15 cellular contexts compared by ENCODE assay signal in the genomic region with DNA sequence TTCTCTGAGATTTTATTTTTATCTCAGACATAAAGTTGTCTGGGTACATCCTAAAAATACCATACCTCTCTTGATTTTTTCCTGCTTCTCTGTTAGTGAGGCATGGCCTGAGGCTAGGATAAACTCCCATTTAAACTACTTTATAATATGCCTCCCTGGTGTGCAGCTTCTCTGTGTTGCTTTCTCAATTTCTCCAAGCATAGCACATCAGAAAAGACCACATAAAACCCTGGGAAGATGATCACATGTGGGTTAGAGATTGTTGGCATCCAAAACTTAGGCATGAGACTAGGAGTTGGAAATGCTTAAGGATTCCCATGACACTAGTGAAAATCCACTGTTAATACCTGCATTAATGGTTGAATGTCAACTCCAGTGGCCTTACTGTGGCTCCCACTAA.
DNase-seq lines count a peak whose midpoint lies in the region; ATAC-seq and TF ChIP-seq lines count a peak whose summit lies in the region.
"Had no signal": no experiment of that assay in that cellular context is flagged by ENCODE, and none has a peak within 500 bp of the region (broad histone marks: within the 10 kb centered on the region; RNA-seq: fewer than 3 reads in every experiment).

No MANE protein-coding gene starts in this region.

- H3K9me3 ChIP-seq in A673 (ENCODE audit: low read depth, low read length, poor library complexity, severe bottlenecking) = no peaks in the 10 kb centered on the region
- H3K9me3 ChIP-seq: BE2C, Caco-2 had no signal

- H3K27me3 Mint-ChIP-seq in Calu3 (ENCODE audit: unreplicated experiment) = no peaks in the 10 kb centered on the region
- H3K27me3 Mint-ChIP-seq in activated T-cell treated with anti-CD3 and anti-CD28 coated beads, Interleukin-2, amount 50 U/mL, for 4 hours (ENCODE audit: low read depth) = no peaks in the 10 kb centered on the region

- peaks cover 54% of the 10 kb centered on the region for H3K4me1 Mint-ChIP-seq in Calu3 (ENCODE audit: low read depth, unreplicated experiment)
- H3K4me1 Mint-ChIP-seq in activated T-cell treated with anti-CD3 and anti-CD28 coated beads, Interleukin-2, amount 50 U/mL, for 4 hours (ENCODE audit: low read depth) = no peaks in the 10 kb centered on the region

- POLR2A ChIA-PET in A673 (lab: Charles Lee; ENCODE audit: low non-redundant PET) = no interaction called here

- BruUV-seq in A673 (replicated peaks; lab: Mats Ljungman, UMichigan) = no TSS peak
- no TSS peak for BruUV-seq in Calu3 (replicated peaks; lab: Mats Ljungman, UMichigan)

- intact Hi-C loops in A673 (cut with micrococcal nuclease; ENCODE audit: unreplicated experiment) = no loop called here
- intact Hi-C loops in Calu3 (cut with micrococcal nuclease; ENCODE audit: unreplicated experiment) = no loop called here

- CTCF ChIA-PET in A673 (lab: Charles Lee) (no interaction called here), Calu3 (lab: Charles Lee) (no interaction called here)

- H3K27ac Mint-ChIP-seq in Calu3 (ENCODE audit: unreplicated experiment) = peak overlapping the region; percentile 62
- H3K27ac Mint-ChIP-seq: CD8-positive, alpha-beta T cell had no signal

- H3K36me3 ChIP-seq in A673 (ENCODE audit: insufficient read depth, low read length, poor library complexity, severe bottlenecking) = no peaks in the 10 kb centered on the region
- H3K36me3 ChIP-seq: BE2C had no signal

- no peaks in the 10 kb centered on the region for H3K9me3 Mint-ChIP-seq in Calu3 (ENCODE audit: low read depth, unreplicated experiment)
- no peaks in the 10 kb centered on the region for H3K9me3 Mint-ChIP-seq in activated T-cell treated with anti-CD3 and anti-CD28 coated beads, Interleukin-2, amount 50 U/mL, for 4 hours
- H3K9me3 Mint-ChIP-seq: CD8-positive, alpha-beta T cell had no signal

- H3K4me3 ChIP-seq in A673 (ENCODE audit: low read depth, low read length, poor library complexity, severe bottlenecking) = no peak overlapping the region
- H3K4me3 ChIP-seq: GM23248 had no signal

- peak; percentile 35 for DNase-seq in A673 (ENCODE audit: low spot score)
- DNase-seq in Calu3 = no peak
- DNase-seq in NCI-H69 (lab: John Stamatoyannopoulos, UW) = peak; percentile 61
- DNase-seq in fibroblast of peridontal ligament (ENCODE audit: extremely low read depth) = peak; percentile 15
- no peak for DNase-seq in NCI-H446 treated with DMSO at 0.1 percent for 48 hours (lab: John Stamatoyannopoulos, UW)
- no peak for DNase-seq in activated T-cell treated with anti-CD3 and anti-CD28 coated beads, Interleukin-2, amount 50 U/mL, for 4 hours
- DNase-seq in left lobe of liver (ENCODE audit: low spot score) = no peak
- DNase-seq: BE2C; Caco-2; CD8-positive, alpha-beta T cell; DMS53; GM23248; H7 had no signal

- no peak overlapping the region for H3K4me3 Mint-ChIP-seq in Calu3 (ENCODE audit: low read depth, unreplicated experiment)
- H3K4me3 Mint-ChIP-seq in activated T-cell treated with anti-CD3 and anti-CD28 coated beads, Interleukin-2, amount 50 U/mL, for 4 hours = no peak overlapping the region
- H3K4me3 Mint-ChIP-seq: CD8-positive, alpha-beta T cell had no signal

- TF ChIP-seq CTCF in A673 (conservative IDR thresholded peaks at IDR 0.05; ENCODE audit: low read depth, low read length) (no peak), Calu3 (IDR thresholded peaks at IDR 0.05; ENCODE audit: unreplicated experiment) (no peak)

- no peak overlapping the region for H3K27ac ChIP-seq in A673 (ENCODE audit: low read depth, low read length, poor library complexity, severe bottlenecking)
- H3K27ac ChIP-seq: C4-2B, GM23248, HL-60 had no signal

- H3K36me3 Mint-ChIP-seq in Calu3 (ENCODE audit: insufficient read depth, unreplicated experiment) = no peaks in the 10 kb centered on the region
- no peaks in the 10 kb centered on the region for H3K36me3 Mint-ChIP-seq in activated T-cell treated with anti-CD3 and anti-CD28 coated beads, Interleukin-2, amount 50 U/mL, for 4 hours (ENCODE audit: insufficient read depth)
- H3K36me3 Mint-ChIP-seq: CD8-positive, alpha-beta T cell had no signal

- H3K27me3 ChIP-seq in A673 (replicated peaks; ENCODE audit: insufficient read depth, low read depth, low read length, poor library complexity) = no peaks in the 10 kb centered on the region
- H3K27me3 ChIP-seq: BE2C had no signal

- H3K4me1 ChIP-seq in A673 (ENCODE audit: insufficient read depth, low read length, poor library complexity, severe bottlenecking) = peaks cover 6% of the 10 kb centered on the region
- H3K4me1 ChIP-seq: BE2C had no signal

- no peak for ATAC-seq in activated T-cell treated with anti-CD3 and anti-CD28 coated beads, Interleukin-2, amount 50 U/mL, for 4 hours
- no peak for ATAC-seq in left lobe of liver
- ATAC-seq: CD8-positive, alpha-beta T cell had no signal

Comparison
In these comparisons a context has a peak if more than half of its experiments do, and no peak if none do; other contexts are left out.
1. DNase-seq: peak in A673 (single experiment), NCI-H69 (single experiment) and fibroblast of peridontal ligament (single experiment); none in Calu3 (single experiment), NCI-H446 treated with DMSO at 0.1 percent for 48 hours (single experiment), activated T-cell treated with anti-CD3 and anti-CD28 coated beads, Interleukin-2, amount 50 U/mL, for 4 hours (single experiment) and left lobe of liver (single experiment).